1 cellular context compared by ENCODE assay signal in the genomic region with DNA sequence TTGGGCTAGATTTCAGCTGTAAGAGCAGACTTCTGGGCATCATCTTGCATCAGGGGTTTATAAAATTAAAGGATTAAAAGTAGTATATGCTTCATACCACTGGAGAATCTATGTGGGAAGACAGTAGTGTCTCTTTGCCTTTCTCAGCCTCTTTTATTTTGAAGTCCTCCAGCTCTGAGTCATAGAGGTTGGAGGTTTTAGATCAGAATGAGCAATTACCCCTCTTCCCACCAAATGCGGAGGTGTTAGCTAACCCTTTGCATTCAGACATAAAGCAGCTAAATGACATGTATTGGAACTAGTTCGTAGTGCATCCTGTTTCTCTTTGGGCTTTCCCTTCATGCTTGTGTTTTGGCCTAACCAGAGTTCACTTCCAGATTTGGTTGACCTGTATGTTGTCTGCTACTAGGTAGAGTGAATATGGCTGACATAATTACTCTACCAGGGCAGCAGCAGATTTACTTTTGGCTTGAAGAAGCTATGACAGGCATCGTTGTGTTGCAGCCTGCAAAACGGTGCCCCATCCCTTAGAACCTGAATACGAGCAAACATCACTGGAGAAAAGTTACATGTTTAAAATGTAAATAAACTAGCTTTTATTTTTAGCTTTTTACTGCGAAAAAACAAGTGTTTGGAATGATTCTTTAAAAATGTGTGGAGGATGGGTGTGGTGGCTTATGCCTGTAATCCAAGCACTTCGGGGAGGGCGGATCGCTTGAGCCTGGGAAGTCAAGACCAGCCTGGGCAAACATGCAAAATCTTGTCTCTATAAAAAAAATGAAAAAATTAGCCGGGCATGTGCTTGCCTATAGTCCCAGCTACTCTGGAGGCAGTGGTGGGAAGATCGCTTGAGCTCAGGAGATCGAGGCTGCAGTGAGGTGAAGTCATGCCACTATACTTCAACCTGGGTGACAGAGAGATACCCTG.
TF ChIP-seq lines count a peak whose summit lies in the region.

No MANE protein-coding gene starts in this region.

TF ChIP-seq in GM23338, 12 proteins besides CTCF, POLR2A, EP300 and RAD21 (continued from another document):
- TF ChIP-seq, protein P1, sequence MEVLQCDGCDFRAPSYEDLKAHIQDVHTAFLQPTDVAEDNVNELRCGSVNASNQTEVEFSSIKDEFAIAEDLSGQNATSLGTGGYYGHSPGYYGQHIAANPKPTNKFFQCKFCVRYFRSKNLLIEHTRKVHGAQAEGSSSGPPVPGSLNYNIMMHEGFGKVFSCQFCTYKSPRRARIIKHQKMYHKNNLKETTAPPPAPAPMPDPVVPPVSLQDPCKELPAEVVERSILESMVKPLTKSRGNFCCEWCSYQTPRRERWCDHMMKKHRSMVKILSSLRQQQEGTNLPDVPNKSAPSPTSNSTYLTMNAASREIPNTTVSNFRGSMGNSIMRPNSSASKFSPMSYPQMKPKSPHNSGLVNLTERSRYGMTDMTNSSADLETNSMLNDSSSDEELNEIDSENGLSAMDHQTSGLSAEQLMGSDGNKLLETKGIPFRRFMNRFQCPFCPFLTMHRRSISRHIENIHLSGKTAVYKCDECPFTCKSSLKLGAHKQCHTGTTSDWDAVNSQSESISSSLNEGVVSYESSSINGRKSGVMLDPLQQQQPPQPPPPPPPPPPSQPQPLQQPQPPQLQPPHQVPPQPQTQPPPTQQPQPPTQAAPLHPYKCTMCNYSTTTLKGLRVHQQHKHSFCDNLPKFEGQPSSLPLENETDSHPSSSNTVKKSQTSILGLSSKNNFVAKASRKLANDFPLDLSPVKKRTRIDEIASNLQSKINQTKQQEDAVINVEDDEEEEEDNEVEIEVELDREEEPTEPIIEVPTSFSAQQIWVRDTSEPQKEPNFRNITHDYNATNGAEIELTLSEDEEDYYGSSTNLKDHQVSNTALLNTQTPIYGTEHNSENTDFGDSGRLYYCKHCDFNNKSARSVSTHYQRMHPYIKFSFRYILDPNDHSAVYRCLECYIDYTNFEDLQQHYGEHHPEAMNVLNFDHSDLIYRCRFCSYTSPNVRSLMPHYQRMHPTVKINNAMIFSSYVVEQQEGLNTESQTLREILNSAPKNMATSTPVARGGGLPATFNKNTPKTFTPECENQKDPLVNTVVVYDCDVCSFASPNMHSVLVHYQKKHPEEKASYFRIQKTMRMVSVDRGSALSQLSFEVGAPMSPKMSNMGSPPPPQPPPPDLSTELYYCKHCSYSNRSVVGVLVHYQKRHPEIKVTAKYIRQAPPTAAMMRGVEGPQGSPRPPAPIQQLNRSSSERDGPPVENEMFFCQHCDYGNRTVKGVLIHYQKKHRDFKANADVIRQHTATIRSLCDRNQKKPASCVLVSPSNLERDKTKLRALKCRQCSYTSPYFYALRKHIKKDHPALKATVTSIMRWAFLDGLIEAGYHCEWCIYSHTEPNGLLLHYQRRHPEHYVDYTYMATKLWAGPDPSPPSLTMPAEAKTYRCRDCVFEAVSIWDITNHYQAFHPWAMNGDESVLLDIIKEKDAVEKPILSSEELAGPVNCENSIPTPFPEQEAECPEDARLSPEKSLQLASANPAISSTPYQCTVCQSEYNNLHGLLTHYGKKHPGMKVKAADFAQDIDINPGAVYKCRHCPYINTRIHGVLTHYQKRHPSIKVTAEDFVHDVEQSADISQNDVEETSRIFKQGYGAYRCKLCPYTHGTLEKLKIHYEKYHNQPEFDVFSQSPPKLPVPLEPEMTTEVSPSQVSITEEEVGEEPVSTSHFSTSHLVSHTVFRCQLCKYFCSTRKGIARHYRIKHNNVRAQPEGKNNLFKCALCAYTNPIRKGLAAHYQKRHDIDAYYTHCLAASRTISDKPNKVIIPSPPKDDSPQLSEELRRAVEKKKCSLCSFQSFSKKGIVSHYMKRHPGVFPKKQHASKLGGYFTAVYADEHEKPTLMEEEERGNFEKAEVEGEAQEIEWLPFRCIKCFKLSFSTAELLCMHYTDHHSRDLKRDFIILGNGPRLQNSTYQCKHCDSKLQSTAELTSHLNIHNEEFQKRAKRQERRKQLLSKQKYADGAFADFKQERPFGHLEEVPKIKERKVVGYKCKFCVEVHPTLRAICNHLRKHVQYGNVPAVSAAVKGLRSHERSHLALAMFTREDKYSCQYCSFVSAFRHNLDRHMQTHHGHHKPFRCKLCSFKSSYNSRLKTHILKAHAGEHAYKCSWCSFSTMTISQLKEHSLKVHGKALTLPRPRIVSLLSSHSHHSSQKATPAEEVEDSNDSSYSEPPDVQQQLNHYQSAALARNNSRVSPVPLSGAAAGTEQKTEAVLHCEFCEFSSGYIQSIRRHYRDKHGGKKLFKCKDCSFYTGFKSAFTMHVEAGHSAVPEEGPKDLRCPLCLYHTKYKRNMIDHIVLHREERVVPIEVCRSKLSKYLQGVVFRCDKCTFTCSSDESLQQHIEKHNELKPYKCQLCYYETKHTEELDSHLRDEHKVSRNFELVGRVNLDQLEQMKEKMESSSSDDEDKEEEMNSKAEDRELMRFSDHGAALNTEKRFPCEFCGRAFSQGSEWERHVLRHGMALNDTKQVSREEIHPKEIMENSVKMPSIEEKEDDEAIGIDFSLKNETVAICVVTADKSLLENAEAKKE (CRISPR knock-in tag; IDR thresholded peaks at IDR 0.05): no peak
- TF ChIP-seq POLR2AphosphoS5 (IDR thresholded peaks at IDR 0.05; ENCODE audit: low read depth) (no peak), JUNB (IDR thresholded peaks at IDR 0.05; ENCODE audit: unreplicated experiment) (no peak), STAT1 (IDR thresholded peaks at IDR 0.05; ENCODE audit: unreplicated experiment) (no peak), ZNF114 (CRISPR knock-in tag; IDR thresholded peaks at IDR 0.05) (no peak), ZNF331 (CRISPR knock-in tag; IDR thresholded peaks at IDR 0.05; ENCODE audit: low read depth) (no peak), CREB1 (CRISPR knock-in tag; IDR thresholded peaks at IDR 0.05; ENCODE audit: low read depth) (no peak), REST (IDR thresholded peaks at IDR 0.05; ENCODE audit: unreplicated experiment) (no peak), NANOG (IDR thresholded peaks at IDR 0.05; ENCODE audit: borderline replicate concordance) (no peak), EZH2 (IDR thresholded peaks at IDR 0.05; ENCODE audit: low read depth, unreplicated experiment) (no peak)
- TF ChIP-seq, protein P2, sequence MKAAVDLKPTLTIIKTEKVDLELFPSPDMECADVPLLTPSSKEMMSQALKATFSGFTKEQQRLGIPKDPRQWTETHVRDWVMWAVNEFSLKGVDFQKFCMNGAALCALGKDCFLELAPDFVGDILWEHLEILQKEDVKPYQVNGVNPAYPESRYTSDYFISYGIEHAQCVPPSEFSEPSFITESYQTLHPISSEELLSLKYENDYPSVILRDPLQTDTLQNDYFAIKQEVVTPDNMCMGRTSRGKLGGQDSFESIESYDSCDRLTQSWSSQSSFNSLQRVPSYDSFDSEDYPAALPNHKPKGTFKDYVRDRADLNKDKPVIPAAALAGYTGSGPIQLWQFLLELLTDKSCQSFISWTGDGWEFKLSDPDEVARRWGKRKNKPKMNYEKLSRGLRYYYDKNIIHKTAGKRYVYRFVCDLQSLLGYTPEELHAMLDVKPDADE (IDR thresholded peaks at IDR 0.05): no peak
